Comparison of ENCODE assay signal across 17 cellular contexts in genomic region chr4:118751634-118752293, GRCh38.
DNase-seq lines count a peak whose midpoint lies in the region; ATAC-seq and TF ChIP-seq lines count a peak whose summit lies in the region.
"Had no signal": no experiment of that assay in that cellular context is flagged by ENCODE, and none has a peak within 500 bp of the region (broad histone marks: within the 10 kb centered on the region; RNA-seq: fewer than 3 reads in every experiment).

No MANE protein-coding gene starts in this region.

- ATAC-seq in Right ventricle myocardium superior (ENCODE audit: poor library complexity) (peak; percentile 11), GM21381 (IDR thresholded peaks at IDR 0.05; ENCODE audit: unreplicated experiment) (no peak)
- no peak for ATAC-seq in stimulated activated naive CD8-positive, alpha-beta T cell treated with anti-CD3 and anti-CD28 coated beads, Interleukin-15, Interleukin-2, amounts not matched to agents 100 U/mL and 50 U/mL, for 24 hours
- ATAC-seq: activated CD4-positive, CD25-positive, alpha-beta regulatory T cell treated with anti-CD3 and anti-CD28 coated beads, Interleukin-2, amount 50 U/mL, for 24 hours; activated naive CD4-positive, alpha-beta T cell treated with anti-CD3 and anti-CD28 coated beads, Interleukin-2, amount 50 U/mL, for 72 hours; T-cell had no signal

- H3K27me3 ChIP-seq in right atrium auricular region (no peaks in the 10 kb centered on the region), osteoblast (ENCODE audit: insufficient read depth, low read length) (no peaks in the 10 kb centered on the region)

- H3K36me3 Mint-ChIP-seq in T-helper 2 cell treated with Interferon-gamma antibody and Interleukin-4, amounts not matched to agents 5 μg/mL and 100 μg/mL, for 36 hours (ENCODE audit: low read depth), result peaks cover 21% of the 10 kb centered on the region

- H4K20me1 ChIP-seq in osteoblast (ENCODE audit: insufficient read depth, low read length), result peaks cover 3% of the 10 kb centered on the region

- H3K4me3 ChIP-seq in right atrium auricular region (no peak overlapping the region), osteoblast (ENCODE audit: insufficient read depth, low read length) (no peak overlapping the region)

- H3K36me3 ChIP-seq in right atrium auricular region (peaks cover 24% of the 10 kb centered on the region), osteoblast (ENCODE audit: insufficient read depth, low read length) (peaks cover 81% of the 10 kb centered on the region)

- no peak overlapping the region for H3K27ac Mint-ChIP-seq in T-helper 2 cell treated with Interferon-gamma antibody and Interleukin-4, amounts not matched to agents 5 μg/mL and 100 μg/mL, for 36 hours
- H3K27ac Mint-ChIP-seq: activated naive CD4-positive, alpha-beta T cell treated with anti-CD3 and anti-CD28 coated beads, Interleukin-2, amount 50 U/mL, for 72 hours; progenitor cell of endocrine pancreas; T-cell had no signal

- peaks cover 5% of the 10 kb centered on the region for H3K4me1 Mint-ChIP-seq in T-helper 2 cell treated with Interferon-gamma antibody and Interleukin-4, amounts not matched to agents 5 μg/mL and 100 μg/mL, for 36 hours (ENCODE audit: low read depth)
- H3K4me1 Mint-ChIP-seq: T-cell had no signal

- H3K27me3 Mint-ChIP-seq in T-helper 2 cell treated with Interferon-gamma antibody and Interleukin-4, amounts not matched to agents 5 μg/mL and 100 μg/mL, for 36 hours (ENCODE audit: low read depth), result no peaks in the 10 kb centered on the region
- H3K27me3 Mint-ChIP-seq: progenitor cell of endocrine pancreas, T-cell had no signal

- H3K4me1 ChIP-seq in right atrium auricular region (peaks cover 0 to 66% of the 10 kb centered on the region in 2 donors), osteoblast (ENCODE audit: insufficient read depth, low read length) (peaks cover 48% of the 10 kb centered on the region)

- no peak overlapping the region for H3K4me3 Mint-ChIP-seq in T-helper 2 cell treated with Interferon-gamma antibody and Interleukin-4, amounts not matched to agents 5 μg/mL and 100 μg/mL, for 36 hours
- H3K4me3 Mint-ChIP-seq: T-cell had no signal

- H3K9me3 Mint-ChIP-seq in T-helper 2 cell treated with Interferon-gamma antibody and Interleukin-4, amounts not matched to agents 5 μg/mL and 100 μg/mL, for 36 hours, result no peaks in the 10 kb centered on the region
- H3K9me3 Mint-ChIP-seq: activated naive CD4-positive, alpha-beta T cell treated with anti-CD3 and anti-CD28 coated beads, Interleukin-2, amount 50 U/mL, for 72 hours; T-cell had no signal

- H3K27ac ChIP-seq in right atrium auricular region (peak overlapping the region in 1 of 2 donors; percentile 32), osteoblast (ENCODE audit: low read depth, low read length) (peak overlapping the region; percentile 79)

- H3K4me2 ChIP-seq in osteoblast (ENCODE audit: insufficient read depth, low read length), result peak overlapping the region; percentile 35

- no peaks in the 10 kb centered on the region for H3K9me3 ChIP-seq in right atrium auricular region
- H3K9me3 ChIP-seq in osteoblast (ENCODE audit: low read depth, low read length), result no peaks in the 10 kb centered on the region

- TF ChIP-seq CTCF in right atrium auricular region (IDR thresholded peaks at IDR 0.05) (no peak), osteoblast (IDR thresholded peaks at IDR 0.05; ENCODE audit: extremely low read depth, low read depth, low read length) (no peak)

- peaks cover 52% of the 10 kb centered on the region for H3K79me2 ChIP-seq in osteoblast (ENCODE audit: insufficient read depth, low read length)

- intact Hi-C loops in Right ventricle myocardium superior (cut with DNase I), result no loop called here

- H2AFZ ChIP-seq in osteoblast (ENCODE audit: low read length), result no peak overlapping the region

- no peak for DNase-seq in Right ventricle myocardium superior
- DNase-seq in right atrium auricular region (ENCODE audit: low spot score), result no peak
- DNase-seq in fibroblast of gingiva (ENCODE audit: low read depth), result peak; percentile 33
- peak; percentile 32 for DNase-seq in osteoblast (ENCODE audit: insufficient read length, low spot score, missing footprints)
- no peak for DNase-seq in T-helper 2 cell treated with Interferon-gamma antibody and Interleukin-4, amounts not matched to agents 5 μg/mL and 100 μg/mL, for 36 hours (ENCODE audit: low spot score)
- no peak for DNase-seq in stimulated activated naive CD8-positive, alpha-beta T cell treated with anti-CD3 and anti-CD28 coated beads, Interleukin-15, Interleukin-2, amounts not matched to agents 100 U/mL and 50 U/mL, for 24 hours
- DNase-seq in NCI-H2029 treated with DMSO at 0.1 percent for 48 hours (lab: John Stamatoyannopoulos, UW), result no peak
- DNase-seq: activated CD8-positive, alpha-beta memory T cell treated with anti-CD3 and anti-CD28 coated beads, Interleukin-2, amount 50 U/mL, for 4 hours; GOT3; KG1; NCI-H1694; NCI-H510A treated with DMSO at 0.1 percent for 48 hours; T-cell had no signal

Comparison
In these comparisons a context has a peak if more than half of its experiments do, and no peak if none do; other contexts are left out.
1. DNase-seq: peak in fibroblast of gingiva (single experiment) and osteoblast (single experiment); none in Right ventricle myocardium superior (single experiment), right atrium auricular region (single experiment), T-helper 2 cell treated with Interferon-gamma antibody and Interleukin-4, amounts not matched to agents 5 μg/mL and 100 μg/mL, for 36 hours (single experiment), stimulated activated naive CD8-positive, alpha-beta T cell treated with anti-CD3 and anti-CD28 coated beads, Interleukin-15, Interleukin-2, amounts not matched to agents 100 U/mL and 50 U/mL, for 24 hours (single experiment) and NCI-H2029 treated with DMSO at 0.1 percent for 48 hours (single experiment).